8 cellular contexts compared by ENCODE assay signal in the genomic region with DNA sequence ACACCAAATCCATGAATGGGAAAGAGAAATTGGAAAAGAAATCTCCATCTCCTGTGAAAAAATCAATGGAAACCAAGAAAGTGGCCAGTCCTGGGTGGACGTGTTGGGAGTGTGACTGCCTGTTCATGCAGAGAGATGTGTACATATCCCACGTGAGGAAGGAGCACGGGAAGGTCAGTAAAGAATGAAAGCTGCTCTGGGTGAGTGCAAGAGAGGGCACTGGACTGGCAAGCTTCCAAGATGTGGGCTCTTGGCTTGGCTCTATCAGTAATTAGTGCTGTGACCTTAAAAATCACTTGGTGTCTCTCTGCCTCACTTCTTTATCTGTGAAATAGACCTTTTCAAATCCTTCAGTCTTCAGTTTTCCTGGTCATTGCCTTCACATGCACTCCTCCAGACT.
A peak's percentile ranks its signal among the peaks of the same experiment; 100 is the strongest.
DNase-seq lines count a peak whose midpoint lies in the region; ATAC-seq and TF ChIP-seq lines count a peak whose summit lies in the region.

No MANE protein-coding gene starts in this region.

- H3K9me3 ChIP-seq in SU-DHL-6 (ENCODE audit: insufficient read depth, low read length) (no peaks in the 10 kb centered on the region), left lung (no peaks in the 10 kb centered on the region)

- H3K27ac ChIP-seq in SU-DHL-6 (ENCODE audit: low read depth, low read length) (peak overlapping the region; percentile 38), left lung (no peak overlapping the region)

- peaks cover 46% of the 10 kb centered on the region for H3F3A ChIP-seq in SU-DHL-6 (ENCODE audit: insufficient read depth)

- H4K20me1 ChIP-seq in SU-DHL-6 (ENCODE audit: low read depth, low read length): no peaks in the 10 kb centered on the region

- intact Hi-C loops in left lung (cut with DNase I): no loop called here

- TF ChIP-seq CTCF in SU-DHL-6 (IDR thresholded peaks at IDR 0.05; ENCODE audit: insufficient read depth, low read length, poor library complexity, severe bottlenecking) (no peak), left lung (IDR thresholded peaks at IDR 0.05) (no peak)

- no peak overlapping the region for H3K4me2 ChIP-seq in SU-DHL-6 (ENCODE audit: low read depth, low read length, poor library complexity, severe bottlenecking)

- H3K9ac ChIP-seq in SU-DHL-6 (ENCODE audit: low read length): no peak overlapping the region

- H3K4me3 ChIP-seq in SU-DHL-6 (ENCODE audit: insufficient read depth, low read length, poor library complexity, severe bottlenecking) (no peak overlapping the region), left lung (no peak overlapping the region)

- H2AFZ ChIP-seq in SU-DHL-6 (ENCODE audit: low read depth, low read length, severe bottlenecking): no peak overlapping the region

- peaks cover 46% of the 10 kb centered on the region for H3K79me2 ChIP-seq in SU-DHL-6 (ENCODE audit: insufficient read depth, low read length)

- H3K4me1 ChIP-seq in left lung: no peaks in the 10 kb centered on the region

- peaks cover 65% of the 10 kb centered on the region for H3K36me3 ChIP-seq in SU-DHL-6 (ENCODE audit: low read length)
- H3K36me3 ChIP-seq in left lung: peaks cover 0 to 17% of the 10 kb centered on the region in 2 donors

- H3K27me3 ChIP-seq in SU-DHL-6 (ENCODE audit: low read length) (no peaks in the 10 kb centered on the region), left lung (no peaks in the 10 kb centered on the region)

- ATAC-seq in left lung (peak; percentile 34), HG03442 (IDR thresholded peaks at IDR 0.05; ENCODE audit: unreplicated experiment) (no peak)

- no peaks in the 10 kb centered on the region for H3K9me2 ChIP-seq in SU-DHL-6 (replicated peaks; ENCODE audit: insufficient read depth, low read length)

- DNase-seq in COR-L47 (lab: John Stamatoyannopoulos, UW) (peak; percentile 45), NCI-H1105 (lab: John Stamatoyannopoulos, UW) (peak; percentile 59), left lung (no peak), epidermal melanocyte (ENCODE audit: insufficient read length, low spot score) (no peak)
- DNase-seq in activated CD4-positive, alpha-beta T cell treated with anti-CD3 and anti-CD28 coated beads for 48 hours: no peak
- DNase-seq in activated naive CD4-positive, alpha-beta T cell (lab: John Stamatoyannopoulos, UW): no peak

Comparison
In these comparisons a context has a peak if more than half of its experiments do, and no peak if none do; other contexts are left out.
1. DNase-seq: peak in COR-L47 (single experiment) and NCI-H1105 (single experiment); none in left lung (0 of 2), epidermal melanocyte (single experiment), activated CD4-positive, alpha-beta T cell treated with anti-CD3 and anti-CD28 coated beads for 48 hours (single experiment) and activated naive CD4-positive, alpha-beta T cell (0 of 4).